ENCODE assay signal across 8 cellular contexts in genomic region chr12:95790912-95791849, GRCh38. TPM values are rescaled to one million over a fixed set of nuclear protein-coding genes. Genes with fewer than 3 reads are reported as not detected.
DNase-seq lines count a peak whose midpoint lies in the region; ATAC-seq, FAIRE-seq and TF ChIP-seq lines count a peak whose summit lies in the region.

No MANE protein-coding gene starts in this region.

- 3% methylated on average over 49 of the region's 50 CpGs for WGBS in HUES64

- peak overlapping the region; percentile 82 for H2AFZ ChIP-seq in osteoblast (ENCODE audit: low read length)

- H3K4me1 ChIP-seq in HUES64 (ENCODE audit: insufficient read depth, low read length) (peaks cover 11% of the 10 kb centered on the region; the same call in 1 of the 2 replicates), foreskin keratinocyte (peaks cover 16% of the 10 kb centered on the region), osteoblast (ENCODE audit: insufficient read depth, low read length) (peaks cover 14% of the 10 kb centered on the region)

- no peaks in the 10 kb centered on the region for H4K20me1 ChIP-seq in osteoblast (ENCODE audit: insufficient read depth, low read length)

- H3K9me3 ChIP-seq in CD4-positive, alpha-beta T cell (ENCODE audit: control insufficient read depth, low read length) = no peaks in the 10 kb centered on the region
- H3K9me3 ChIP-seq in HUES64 (ENCODE audit: insufficient read depth, low read depth, low read length) (no peaks in the 10 kb centered on the region), osteoblast (ENCODE audit: low read depth, low read length) (no peaks in the 10 kb centered on the region)

- POLR2A ChIA-PET in CD4-positive, alpha-beta T cell (lab: Charles Lee) = interaction anchor here (1.4 kb wide), 1 partner anchor 14 kb away, joined by 5 read pairs; no protein-coding TSS in a partner anchor

- intact Hi-C loops in CD4-positive, alpha-beta T cell (cut with DNase I, micrococcal nuclease) = loop anchor here in 1 of 2 experiments (5.0 kb wide), 1 partner anchor 1454 kb away; no protein-coding TSS in a partner anchor

- peak overlapping the region; percentile 86 for H3K4me3 Mint-ChIP-seq in CD4-positive, alpha-beta T cell
- peak overlapping the region; percentile 81 for H3K4me3 Mint-ChIP-seq in activated T-cell treated with anti-CD3 and anti-CD28 coated beads, Interleukin-2, amount 50 U/mL, for 4 hours

- peaks cover 8% of the 10 kb centered on the region for H3K4me1 Mint-ChIP-seq in CD4-positive, alpha-beta T cell (ENCODE audit: low read depth)
- H3K4me1 Mint-ChIP-seq in activated T-cell treated with anti-CD3 and anti-CD28 coated beads, Interleukin-2, amount 50 U/mL, for 4 hours (ENCODE audit: low read depth) = peaks cover 14% of the 10 kb centered on the region

- ATAC-seq in CD4-positive, alpha-beta T cell (ENCODE audit: poor library complexity) = peak; percentile 49
- peak; percentile 46 to 52 for ATAC-seq in activated T-cell treated with anti-CD3 and anti-CD28 coated beads, Interleukin-2, amount 50 U/mL, for 4 hours
- peak; percentile 45 for ATAC-seq in foreskin keratinocyte
- no peak for ATAC-seq in HG02763 (IDR thresholded peaks at IDR 0.05; ENCODE audit: unreplicated experiment)

- H3K9ac ChIP-seq in HUES64 (ENCODE audit: low read depth, low read length) = no peak overlapping the region

- H3K27ac ChIP-seq in CD4-positive, alpha-beta T cell (ENCODE audit: low read depth, low read length) = no peak overlapping the region
- H3K27ac ChIP-seq in HUES64 (ENCODE audit: low read depth, low read length) (no peak overlapping the region), foreskin keratinocyte (no peak overlapping the region), osteoblast (ENCODE audit: low read depth, low read length) (peak overlapping the region; percentile 76)

- H3K27ac Mint-ChIP-seq in CD4-positive, alpha-beta T cell = peak overlapping the region; percentile 47

- CTCF ChIA-PET in CD4-positive, alpha-beta T cell (lab: Charles Lee) = no interaction called here

- H3K4me3 ChIP-seq in HUES64 (ENCODE audit: low read length) = peak overlapping the region; percentile 72
- H3K4me3 ChIP-seq in osteoblast (ENCODE audit: insufficient read depth, low read length) = peak overlapping the region; percentile 91

- no peaks in the 10 kb centered on the region for H3K9me3 Mint-ChIP-seq in CD4-positive, alpha-beta T cell
- H3K9me3 Mint-ChIP-seq in activated T-cell treated with anti-CD3 and anti-CD28 coated beads, Interleukin-2, amount 50 U/mL, for 4 hours = no peaks in the 10 kb centered on the region

- no peak for TF ChIP-seq CTCF in CD4-positive, alpha-beta T cell (IDR thresholded peaks at IDR 0.05)
- no peak for TF ChIP-seq CTCF in foreskin keratinocyte (conservative IDR thresholded peaks at IDR 0.05)
- no peak for TF ChIP-seq CTCF in osteoblast (IDR thresholded peaks at IDR 0.05; ENCODE audit: extremely low read depth, low read depth, low read length)

- H3K79me2 ChIP-seq in osteoblast (ENCODE audit: insufficient read depth, low read length) = peaks cover 38% of the 10 kb centered on the region

- H3K36me3 Mint-ChIP-seq in CD4-positive, alpha-beta T cell (ENCODE audit: low read depth) = no peaks in the 10 kb centered on the region
- no peaks in the 10 kb centered on the region for H3K36me3 Mint-ChIP-seq in activated T-cell treated with anti-CD3 and anti-CD28 coated beads, Interleukin-2, amount 50 U/mL, for 4 hours (ENCODE audit: insufficient read depth)

- peaks cover 64% of the 10 kb centered on the region for H3K27me3 ChIP-seq in CD4-positive, alpha-beta T cell (ENCODE audit: control insufficient read depth, insufficient read depth, low read length)
- H3K27me3 ChIP-seq in HUES64 (ENCODE audit: insufficient read depth, low read length) (peaks cover 80% of the 10 kb centered on the region), foreskin keratinocyte (no peaks in the 10 kb centered on the region), osteoblast (ENCODE audit: insufficient read depth, low read length) (no peaks in the 10 kb centered on the region)

- FAIRE-seq in RCC 7860 (lab: Jason Lieb, UNC) = no peak

- H3K4me2 ChIP-seq in osteoblast (ENCODE audit: insufficient read depth, low read length) = peak overlapping the region; percentile 89

- H3K36me3 ChIP-seq in HUES64 (ENCODE audit: insufficient read depth, low read length) (no peaks in the 10 kb centered on the region), osteoblast (ENCODE audit: insufficient read depth, low read length) (peaks cover 9% of the 10 kb centered on the region)

- peaks cover 82% of the 10 kb centered on the region for H3K27me3 Mint-ChIP-seq in CD4-positive, alpha-beta T cell
- H3K27me3 Mint-ChIP-seq in activated T-cell treated with anti-CD3 and anti-CD28 coated beads, Interleukin-2, amount 50 U/mL, for 4 hours (ENCODE audit: low read depth) = peaks cover 54% of the 10 kb centered on the region

- peak in 1 of 10 experiments; percentile 23 for DNase-seq in CD4-positive, alpha-beta T cell
- DNase-seq in activated T-cell treated with anti-CD3 and anti-CD28 coated beads, Interleukin-2, amount 50 U/mL, for 4 hours = peak; percentile 10
- DNase-seq in foreskin keratinocyte = peak in 1 of 2 donors; percentile 23
- DNase-seq in osteoblast (ENCODE audit: insufficient read length, low spot score, missing footprints) = peak; percentile 87
- DNase-seq in RCC 7860 (ENCODE audit: low spot score) = no peak
- DNase-seq in NCI-H1105 treated with DMSO at 0.1 percent for 48 hours (lab: John Stamatoyannopoulos, UW) = no peak

RNA-seq across cellular contexts. Expression of gene NTN4, which starts 0.6 kb away (rescaled TPM):
- under 1 TPM; 0.47 to 0.71 TPM for total RNA-seq in CD4-positive, alpha-beta T cell
- polyA plus RNA-seq in HUES64 (2013, experiment 1 of 2) = 1.00 TPM
- polyA plus RNA-seq in HUES64 (2013, experiment 2 of 2) = 2.1 TPM
- under 1 TPM; 0.13 to 0.16 (median 0.16) TPM for total RNA-seq in activated T-cell treated with anti-CD3 and anti-CD28 coated beads, Interleukin-2, amount 50 U/mL, for 4 hours
- total RNA-seq in foreskin keratinocyte (8.9 and 9.5 TPM in 2 replicates), osteoblast (45.1 and 47.8 TPM in 2 replicates)
- polyA plus RNA-seq in foreskin keratinocyte = 3.7 and 4.0 TPM in 2 replicates

Comparison
In these comparisons a context has a peak if more than half of its experiments do, and no peak if none do; other contexts are left out.
1. DNase-seq: peak in activated T-cell treated with anti-CD3 and anti-CD28 coated beads, Interleukin-2, amount 50 U/mL, for 4 hours (single experiment) and osteoblast (single experiment); none in RCC 7860 (single experiment) and NCI-H1105 treated with DMSO at 0.1 percent for 48 hours (single experiment).